Comparison of ENCODE assay signal across 4 cellular contexts in genomic region chr2:171382175-171382574, GRCh38. TPM values are rescaled to one million over a fixed set of nuclear protein-coding genes. Genes with fewer than 3 reads are reported as not detected.
DNase-seq lines count a peak whose midpoint lies in the region; ATAC-seq, FAIRE-seq and TF ChIP-seq lines count a peak whose summit lies in the region.
"Not testable (repeated sequence)": the region's sequence is repeated elsewhere in the genome, so short reads cannot be mapped to it uniquely, and the experiment has no call there.

No MANE protein-coding gene starts in this region.

- CTCF ChIA-PET in HEK293 (lab: Yijun Ruan, JAX); activated naive CD4-positive, alpha-beta T cell treated with anti-CD3 and anti-CD28 coated beads, Interleukin-2, amount 10 ng/mL, durations not matched to agents 7 days and 5 days (lab: Charles Lee); K562 (lab: Yijun Ruan, JAX; ENCODE audit: low intra/inter-chr PET ratio): not testable (repeated sequence)

- not testable (repeated sequence) for H3K79me2 ChIP-seq in K562 (ENCODE audit: control insufficient read depth, insufficient read depth, low read length)

- H3K4me1 Mint-ChIP-seq in activated naive CD4-positive, alpha-beta T cell treated with anti-CD3 and anti-CD28 coated beads, Interleukin-2, amount 10 ng/mL, durations not matched to agents 7 days and 5 days: peaks cover 11% of the 10 kb centered on the region

- H3K9me3 Mint-ChIP-seq in activated naive CD4-positive, alpha-beta T cell treated with anti-CD3 and anti-CD28 coated beads, Interleukin-2, amount 10 ng/mL, durations not matched to agents 7 days and 5 days: peaks cover 33% of the 10 kb centered on the region

- TF ChIP-seq POLR2A in K562 (conservative IDR thresholded peaks at IDR 0.05): not testable (repeated sequence)

- not testable (repeated sequence) for DNase-seq in activated naive CD4-positive, alpha-beta T cell treated with anti-CD3 and anti-CD28 coated beads, Interleukin-2, amount 10 ng/mL, durations not matched to agents 7 days and 5 days; K562 (ENCODE audit: extremely low read depth in 1 of 4, low spot score in 3 of 4)

- peaks cover 38% of the 10 kb centered on the region for H3K36me3 Mint-ChIP-seq in activated naive CD4-positive, alpha-beta T cell treated with anti-CD3 and anti-CD28 coated beads, Interleukin-2, amount 10 ng/mL, durations not matched to agents 7 days and 5 days

- H3K27ac Mint-ChIP-seq in activated naive CD4-positive, alpha-beta T cell treated with anti-CD3 and anti-CD28 coated beads, Interleukin-2, amount 10 ng/mL, durations not matched to agents 7 days and 5 days: peak overlapping the region; percentile 15

- not testable (repeated sequence) for H3K27me3 Mint-ChIP-seq in activated naive CD4-positive, alpha-beta T cell treated with anti-CD3 and anti-CD28 coated beads, Interleukin-2, amount 10 ng/mL, durations not matched to agents 7 days and 5 days

- H3K4me3 ChIP-seq in HEK293 (ENCODE audit: low read depth, low read length); K562: not testable (repeated sequence)

- not testable (repeated sequence) for H3K4me2 ChIP-seq in K562 (ENCODE audit: insufficient read depth, low read length)

- not testable (repeated sequence) for TF ChIP-seq CTCF in HEK293 (tag by site-specific recombination; IDR thresholded peaks at IDR 0.05); K562 (IDR thresholded peaks at IDR 0.05 in 2 of 3, conservative IDR thresholded peaks at IDR 0.05 in 1 of 3; ENCODE audit: insufficient read depth in 2 of 3, low read depth in 1 of 3, low read length in 3 of 3)

- POLR2A ChIA-PET in HEK293 (lab: Yijun Ruan, JAX); K562 (lab: Yijun Ruan, JAX): not testable (repeated sequence)

- not testable (repeated sequence) for H3K9me3 ChIP-seq in HEK293 (ENCODE audit: control insufficient read depth, insufficient read depth, low read depth, low read length); K562 (replicated peaks; ENCODE audit: control insufficient read depth, insufficient read depth, low read depth, low read length)

- not testable (repeated sequence) for H3K4me3 Mint-ChIP-seq in activated naive CD4-positive, alpha-beta T cell treated with anti-CD3 and anti-CD28 coated beads, Interleukin-2, amount 10 ng/mL, durations not matched to agents 7 days and 5 days

- not testable (repeated sequence) for H3K27me3 ChIP-seq in K562 (ENCODE audit: control insufficient read depth in 2 of 2, insufficient read depth in 2 of 2, low read length in 2 of 2)

- BruUV-seq in K562 (replicated peaks; lab: Mats Ljungman, UMichigan): not testable (repeated sequence)

- not testable (repeated sequence) for TF ChIP-seq RAD21 in K562 (CRISPR knock-in tag; conservative IDR thresholded peaks at IDR 0.05 in 1 of 2, IDR thresholded peaks at IDR 0.05 in 1 of 2)

- not testable (repeated sequence) for H3K4me1 ChIP-seq in HEK293 (ENCODE audit: control insufficient read depth, insufficient read depth, low read length); K562 (replicated peaks in 1 of 2; ENCODE audit: control insufficient read depth in 2 of 2, insufficient read depth in 2 of 2, low read length in 2 of 2)

- in situ Hi-C loops in K562 (cut with MboI): not testable (repeated sequence)

- intact Hi-C loops in K562 (cut with micrococcal nuclease): not testable (repeated sequence)

- not testable (repeated sequence) for H3K36me3 ChIP-seq in HEK293 (ENCODE audit: control insufficient read depth in 2 of 2, insufficient read depth in 1 of 2, low read length in 2 of 2); K562 (ENCODE audit: control insufficient read depth, insufficient read depth, low read length)

- H4K20me1 ChIP-seq in K562 (replicated peaks; ENCODE audit: control insufficient read depth, insufficient read depth, low read length): not testable (repeated sequence)

- ATAC-seq in SK-N-SH treated with all-trans-retinoic acid at 6 μM for 48 hours, K562: not testable (repeated sequence)

- not testable (repeated sequence) for H3K27ac ChIP-seq in HEK293 (ENCODE audit: extremely low read depth, low read depth, low read length); K562 (ENCODE audit: extremely low read depth, low read depth, low read length)

- WGBS in K562 (ENCODE audit: insufficient coverage, low coverage, missing lambda C conversion rate): 44% methylated on average over 1 of the region's 1 CpG

- not testable (repeated sequence) for TF ChIP-seq EP300 in K562 (IDR thresholded peaks at IDR 0.05; ENCODE audit: low read length)

- not testable (repeated sequence) for H2AFZ ChIP-seq in K562 (ENCODE audit: low read depth, low read length)

- H3K9ac ChIP-seq in K562 (ENCODE audit: insufficient read depth in 1 of 2, low read depth in 2 of 2, low read length in 2 of 2): not testable (repeated sequence)

- H3K9me1 ChIP-seq in K562 (ENCODE audit: control insufficient read depth, insufficient read depth, low read length): not testable (repeated sequence)

- FAIRE-seq in K562 (lab: Jason Lieb, UNC): not testable (repeated sequence)

TF ChIP-seq in HEK293, 187 proteins besides CTCF, POLR2A, EP300 and RAD21:
- peak; percentile 72 for TF ChIP-seq ZNF146 (tag by site-specific recombination; IDR thresholded peaks at IDR 0.05)

TF ChIP-seq in SK-N-SH treated with all-trans-retinoic acid at 6 μM for 48 hours, 23 proteins besides CTCF, POLR2A, EP300 and RAD21:
- peak; percentile 67 for TF ChIP-seq ZNF8 (CRISPR knock-in tag; IDR thresholded peaks at IDR 0.05)

TF ChIP-seq in K562, 482 proteins besides CTCF, POLR2A, EP300 and RAD21:
- TF ChIP-seq ZNF146 (CRISPR knock-in tag; IDR thresholded peaks at IDR 0.05; ENCODE audit: unreplicated experiment): peak; percentile 82
- 0 out of 4 replicates have a peak, but pooled peaks of 1 of the 2 experiments have one; percentile 23 for TF ChIP-seq KDM1A (IDR thresholded peaks at IDR 0.05)
- TF ChIP-seq BCOR (IDR thresholded peaks at IDR 0.05): 0 out of 2 replicates have a peak, but pooled peaks have one; percentile 39

RNA-seq across cellular contexts. Expression of gene METTL8, which starts 51.6 kb away (rescaled TPM):
- total RNA-seq in K562 (2011; cell fraction: chromatin; rRNA removed; ENCODE audit: low replicate concordance): 15.1 and 51.6 TPM in 2 replicates
- total RNA-seq in K562 (2011; cell fraction: nucleolus; rRNA removed): 13.4 and 13.7 TPM in 2 replicates
- total RNA-seq in K562 (2011; cell fraction: nucleoplasm; rRNA removed): 23.2 and 47.9 TPM in 2 replicates
- 14.9 and 16.4 TPM in 2 replicates for total RNA-seq in K562 (2014; rRNA removed)
- 52.6 and 55.3 TPM in 2 replicates for total RNA-seq in K562 (2014; rRNA removed; fragmentation: Illumina TruSeq; extraction: Trizol)
- 33.7 TPM in 2 replicates for total RNA-seq in K562 (2015; rRNA removed; fragmentation: Illumina TruSeq; extraction: Trizol)
- total RNA-seq in K562 (2021): 30.7 and 35.1 TPM in 2 replicates
- polyA plus RNA-seq in K562 (2011; rRNA removed): 26.5 and 40.8 TPM in 2 replicates
- 4.5 and 8.4 TPM in 2 replicates for polyA plus RNA-seq in K562 (2011; cell fraction: cytosol; rRNA removed)
- 7.5 and 9.4 TPM in 2 replicates for polyA plus RNA-seq in K562 (2011; cell fraction: nucleus; rRNA removed)
- 12.8 and 19.0 TPM in 2 replicates for polyA plus RNA-seq in K562 (2012)
- 28.6 and 35.1 TPM in 2 replicates for polyA plus RNA-seq in K562 (2014; fragmentation: Illumina TruSeq; extraction: Trizol)
- 10 to 100 TPM; 12.9 to 16.7 TPM for polyA plus RNA-seq in K562 (2014; fragmentation: Nextera tagmentation; extraction: Ambion mirVana)
- 15.8 and 20.5 TPM in 2 replicates for polyA plus RNA-seq in K562 (2014; rRNA removed)
- polyA minus RNA-seq in K562 (2011; rRNA and poly(A)+ RNA removed): 32.4 and 38.1 TPM in 2 replicates
- 13.1 and 14.6 TPM in 2 replicates for polyA minus RNA-seq in K562 (2011; cell fraction: cytosol; rRNA and poly(A)+ RNA removed)
- 7.0 and 12.4 TPM in 2 replicates for polyA minus RNA-seq in K562 (2011; cell fraction: nucleus; rRNA and poly(A)+ RNA removed)

RNA-seq across cellular contexts. Expression of gene DCAF17, which starts 51.9 kb away (rescaled TPM):
- 30.0 and 91.6 TPM in 2 replicates for total RNA-seq in K562 (2011; cell fraction: chromatin; rRNA removed; ENCODE audit: low replicate concordance)
- 15.2 and 20.3 TPM in 2 replicates for total RNA-seq in K562 (2011; cell fraction: nucleolus; rRNA removed)
- total RNA-seq in K562 (2011; cell fraction: nucleoplasm; rRNA removed): 39.7 and 61.7 TPM in 2 replicates
- 20.8 and 22.7 TPM in 2 replicates for total RNA-seq in K562 (2014; rRNA removed)
- total RNA-seq in K562 (2014; rRNA removed; fragmentation: Illumina TruSeq; extraction: Trizol): 38.5 and 40.5 TPM in 2 replicates
- 29.5 and 34.4 TPM in 2 replicates for total RNA-seq in K562 (2015; rRNA removed; fragmentation: Illumina TruSeq; extraction: Trizol)
- 29.3 TPM in 2 replicates for total RNA-seq in K562 (2021)
- 29.1 and 32.8 TPM in 2 replicates for polyA plus RNA-seq in K562 (2011; rRNA removed)
- 7.2 and 12.3 TPM in 2 replicates for polyA plus RNA-seq in K562 (2011; cell fraction: cytosol; rRNA removed)
- 32.5 and 37.7 TPM in 2 replicates for polyA plus RNA-seq in K562 (2011; cell fraction: nucleus; rRNA removed)
- polyA plus RNA-seq in K562 (2012): 11.9 and 14.3 TPM in 2 replicates
- 23.3 and 27.1 TPM in 2 replicates for polyA plus RNA-seq in K562 (2014; fragmentation: Illumina TruSeq; extraction: Trizol)
- polyA plus RNA-seq in K562 (2014; fragmentation: Nextera tagmentation; extraction: Ambion mirVana): 10 to 100 TPM; 10.0 to 12.0 TPM
- 15.6 and 19.7 TPM in 2 replicates for polyA plus RNA-seq in K562 (2014; rRNA removed)
- polyA minus RNA-seq in K562 (2011; rRNA and poly(A)+ RNA removed): 63.6 and 64.5 TPM in 2 replicates
- 19.1 and 24.4 TPM in 2 replicates for polyA minus RNA-seq in K562 (2011; cell fraction: cytosol; rRNA and poly(A)+ RNA removed)
- polyA minus RNA-seq in K562 (2011; cell fraction: nucleus; rRNA and poly(A)+ RNA removed): 34.2 and 61.5 TPM in 2 replicates
